23 cellular contexts compared by ENCODE assay signal in genomic region chr1:220764757-220765156, GRCh38. TPM values are rescaled to one million over a fixed set of nuclear protein-coding genes. Genes with fewer than 3 reads are reported as not detected.
"Had no signal": no experiment of that assay in that cellular context is flagged by ENCODE, and none has a peak within 500 bp of the region (broad histone marks: within the 10 kb centered on the region; RNA-seq: fewer than 3 reads in every experiment).

No MANE protein-coding gene starts in this region.

- H3K9me3 ChIP-seq: mucosa of descending colon, pancreas, right atrium auricular region, right lobe of liver, stomach, suprapubic skin, thoracic aorta, tibial artery, uterus had no signal

- H3K36me3 ChIP-seq: uterus had no signal

- H3K27ac ChIP-seq: pancreas, right atrium auricular region, stomach, suprapubic skin, thoracic aorta, tibial artery, uterus had no signal

- H3K4me1 ChIP-seq: suprapubic skin, uterus had no signal

- H3K4me3 ChIP-seq: mucosa of descending colon, pancreas, right atrium auricular region, right lobe of liver, smooth muscle cell, stomach, suprapubic skin, thoracic aorta, tibial artery, uterus had no signal

- DNase-seq: hippocampal formation; kidney glomerular epithelial cell; left cardiac atrium; midbrain; mucosa of descending colon; naive thymus-derived CD4-positive, alpha-beta T cell; pancreas; right lobe of liver; stimulated activated CD4-positive, alpha-beta T cell treated with anti-CD3 and anti-CD28 coated beads, Interleukin-1b, Interleukin-23, amount 100 ng/mL, for 48 hours; stimulated activated CD4-positive, alpha-beta T cell treated with anti-CD3 and anti-CD28 coated beads, Interleukin-2, amount 100 ng/mL, for 48 hours; stimulated activated CD4-positive, alpha-beta T cell treated with anti-CD3 and anti-CD28 coated beads, Interleukin-4, amount 100 ng/mL, for 4 hours; stimulated activated CD8-positive, alpha-beta memory T cell treated with anti-CD3 and anti-CD28 coated beads, Interleukin-4, amount 100 ng/mL, for 48 hours; stimulated activated naive B cell treated with anti-CD40 and anti-IgM and Interleukin-4, amounts not matched to agents 10 μg/mL and 1 μg/mL and 100 μg/mL, for 72 hours; stimulated activated naive CD8-positive, alpha-beta T cell treated with anti-CD3 and anti-CD28 coated beads, Interleukin-15, Interleukin-2, amounts not matched to agents 100 U/mL and 50 U/mL, for 24 hours; stomach; tibial artery; uterus had no signal

- H3K27me3 ChIP-seq: pancreas, right atrium auricular region, right lobe of liver, stomach, suprapubic skin, tibial artery, uterus had no signal

- H3K4me2 ChIP-seq: smooth muscle cell had no signal

RNA-seq across cellular contexts. Expression of gene MTARC2, which starts 16.6 kb away (rescaled TPM):
- total RNA-seq: natural killer cell treated with Interleukin-12 subunit alpha and Interleukin-12 subunit beta and Interleukin-15 and Interleukin-18, amount 100 ng/mL, for 72 hours had no signal
- polyA plus RNA-seq: naive thymus-derived CD4-positive, alpha-beta T cell; neural cell had no signal

RNA-seq across cellular contexts. Expression of gene MTARC1, which starts 22.0 kb away (rescaled TPM):
- polyA plus RNA-seq: naive thymus-derived CD4-positive, alpha-beta T cell had no signal
